In genomic region chr16:48608871-48609452, GRCh38 we compare ENCODE assay signal across 8 cellular contexts. TPM values are rescaled to one million over a fixed set of nuclear protein-coding genes. Genes with fewer than 3 reads are reported as not detected.
DNase-seq lines count a peak whose midpoint lies in the region; ATAC-seq and TF ChIP-seq lines count a peak whose summit lies in the region.

No MANE protein-coding gene starts in this region.

- H3K27me3 ChIP-seq in DOHH2 (ENCODE audit: control insufficient read depth, low read length) (no peaks in the 10 kb centered on the region), PC-9 (ENCODE audit: insufficient read depth, low read depth) (no peaks in the 10 kb centered on the region), esophagus squamous epithelium (no peaks in the 10 kb centered on the region), psoas muscle (ENCODE audit: insufficient read depth in 3 of 3, low read length in 2 of 3) (no peaks in the 10 kb centered on the region)

- H3K36me3 ChIP-seq in DOHH2 (ENCODE audit: control insufficient read depth, low read length) = peaks cover 4% of the 10 kb centered on the region
- no peaks in the 10 kb centered on the region for H3K36me3 ChIP-seq in PC-9 (ENCODE audit: low read depth)
- H3K36me3 ChIP-seq in esophagus squamous epithelium = no peaks in the 10 kb centered on the region
- H3K36me3 ChIP-seq in psoas muscle (ENCODE audit: insufficient read depth in 1 of 2, low read depth in 1 of 2) = no peaks in the 10 kb centered on the region

- no peak for TF ChIP-seq POLR2A in esophagus squamous epithelium (IDR thresholded peaks at IDR 0.05)

- TF ChIP-seq CTCF in DOHH2 (IDR thresholded peaks at IDR 0.05; ENCODE audit: low read depth, low read length, poor library complexity, severe bottlenecking) = no peak
- TF ChIP-seq CTCF in PC-9 (conservative IDR thresholded peaks at IDR 0.05) = no peak
- TF ChIP-seq CTCF in esophagus squamous epithelium (IDR thresholded peaks at IDR 0.05) = no peak
- TF ChIP-seq CTCF in psoas muscle (IDR thresholded peaks at IDR 0.05) = no peak

- H3K4me2 ChIP-seq in DOHH2 (ENCODE audit: low read length) (peak overlapping the region; percentile 80), PC-9 (peak overlapping the region; percentile 88)

- no peaks in the 10 kb centered on the region for H4K20me1 ChIP-seq in DOHH2 (ENCODE audit: control insufficient read depth, insufficient read depth, low read depth, low read length)
- H4K20me1 ChIP-seq in PC-9 (ENCODE audit: insufficient read depth) = peaks cover 36% of the 10 kb centered on the region

- H3K27ac ChIP-seq in DOHH2 (ENCODE audit: low read depth, low read length) (no peak overlapping the region), PC-9 (peak overlapping the region; percentile 99), esophagus squamous epithelium (peak overlapping the region; percentile 95 to 100 (median 99)), psoas muscle (peak overlapping the region; percentile 87)

- H2AFZ ChIP-seq in PC-9 = peak overlapping the region; percentile 76

- 14 to 33% methylated on average over 25 of the region's 25 CpGs for WGBS in esophagus squamous epithelium, 2 donors
- 42 to 49% (median 45%) methylated on average over 24 to 25 of the region's 25 CpGs for WGBS in psoas muscle, 3 donors

- POLR2A ChIA-PET in PC-9 (lab: Charles Lee; ENCODE audit: unreplicated experiment) = no interaction called here

- H3K79me2 ChIP-seq in DOHH2 (ENCODE audit: control insufficient read depth, low read length) = peaks cover 60% of the 10 kb centered on the region
- H3K79me2 ChIP-seq in PC-9 (ENCODE audit: low read depth) = peaks cover 58% of the 10 kb centered on the region

- H3F3A ChIP-seq in DOHH2 (ENCODE audit: control insufficient read depth, insufficient read depth) (no peaks in the 10 kb centered on the region), PC-9 (ENCODE audit: insufficient read depth, low read depth) (peaks cover 30% of the 10 kb centered on the region)

- ATAC-seq in psoas muscle (peak in 2 of 4 donors; percentile 29 to 30), HG03378 (IDR thresholded peaks at IDR 0.05; ENCODE audit: unreplicated experiment) (no peak)

- no peaks in the 10 kb centered on the region for H3K9me2 ChIP-seq in DOHH2 (replicated peaks; ENCODE audit: control insufficient read depth, low read length)
- H3K9me2 ChIP-seq in PC-9 (ENCODE audit: insufficient read depth) = 0 out of 2 replicates have a peak, but pooled peaks cover 3% of the 10 kb centered on the region

- CTCF ChIA-PET in PC-9 (lab: Charles Lee) = no interaction called here

- DNase-seq in PC-9 (no peak), esophagus squamous epithelium (lab: John Stamatoyannopoulos, UW) (no peak), psoas muscle (no peak), ureter (ENCODE audit: low spot score) (no peak), posterior vena cava (ENCODE audit: low spot score) (no peak), COLO829 (ENCODE audit: low spot score) (no peak)

- peaks cover 48% of the 10 kb centered on the region for H3K4me1 ChIP-seq in DOHH2 (ENCODE audit: control insufficient read depth, low read length)
- peaks cover 45% of the 10 kb centered on the region for H3K4me1 ChIP-seq in PC-9 (replicated peaks; ENCODE audit: insufficient read depth)
- peaks cover 60 to 88% (median 64%) of the 10 kb centered on the region in 3 donors for H3K4me1 ChIP-seq in esophagus squamous epithelium
- peaks cover 51% of the 10 kb centered on the region for H3K4me1 ChIP-seq in psoas muscle

- TSS peak; percentile 35 for BruUV-seq in PC-9 (replicated peaks; lab: Mats Ljungman, UMichigan)

- H3K9me3 ChIP-seq in DOHH2 (ENCODE audit: control insufficient read depth, insufficient read depth, low read length) = no peaks in the 10 kb centered on the region
- H3K9me3 ChIP-seq in PC-9 (ENCODE audit: insufficient read depth, low read depth) = no peaks in the 10 kb centered on the region
- no peaks in the 10 kb centered on the region for H3K9me3 ChIP-seq in esophagus squamous epithelium
- no peaks in the 10 kb centered on the region for H3K9me3 ChIP-seq in psoas muscle

- peak overlapping the region; percentile 97 for H3K4me3 ChIP-seq in DOHH2 (ENCODE audit: low read length)
- H3K4me3 ChIP-seq in PC-9 = peak overlapping the region; percentile 74
- peak overlapping the region; percentile 85 to 100 (median 95) for H3K4me3 ChIP-seq in esophagus squamous epithelium
- peak overlapping the region; percentile 100 for H3K4me3 ChIP-seq in psoas muscle

- intact Hi-C loops in PC-9 (cut with micrococcal nuclease; ENCODE audit: unreplicated experiment) (loop anchor here (5.0 kb wide), 1 partner anchor 242 kb away; no protein-coding TSS in a partner anchor), esophagus squamous epithelium (cut with DNase I) (no loop called here), psoas muscle (cut with DNase I) (loop anchor here in 1 of 2 donors (5.0 kb wide), 1 partner anchor 47 kb away; no protein-coding TSS in a partner anchor), posterior vena cava (cut with DNase I) (loop anchor here in 1 of 2 donors (10.0 kb wide), 1 partner anchor 476 kb away; no protein-coding TSS in a partner anchor)

RNA-seq across cellular contexts. Expression of gene N4BP1, which starts 1.0 kb away (rescaled TPM):
- 21.6 and 23.8 TPM in 2 replicates for total RNA-seq in PC-9 (2021)
- total RNA-seq in esophagus squamous epithelium = 10 to 100 TPM; 32.4 to 67.4 (median 37.6) TPM
- total RNA-seq in psoas muscle = 10 to 100 TPM; 13.9 to 24.3 (median 17.4) TPM
- polyA plus RNA-seq in psoas muscle = 10 to 100 TPM in 2 of 3 donors, 1 to 10 TPM in 1; 7.0 to 17.5 (median 15.5) TPM
- total RNA-seq in ureter = 49.7 TPM
- 10 to 100 TPM; 22.4 to 22.7 TPM for total RNA-seq in posterior vena cava
